In the genomic region with DNA sequence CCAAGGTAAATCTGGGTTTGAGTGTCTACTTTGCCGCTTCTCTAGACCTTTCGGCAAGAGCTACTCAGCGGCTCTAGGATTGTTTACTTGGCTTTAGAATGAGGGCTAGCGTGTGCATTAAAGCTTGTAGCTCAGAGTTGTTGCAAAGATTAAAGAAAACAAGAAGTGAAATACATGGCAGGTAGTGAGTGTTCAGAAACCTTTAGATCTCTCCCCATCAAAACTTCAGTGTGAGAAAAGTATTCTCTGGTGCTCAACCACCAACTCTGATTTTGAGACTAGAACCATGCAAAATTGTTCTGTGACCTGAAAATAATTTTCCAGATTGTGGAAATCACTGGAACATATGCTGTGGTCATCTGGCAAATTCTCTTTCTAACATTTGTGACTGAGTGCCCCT, we compare ENCODE assay signal across 10 cellular contexts.
DNase-seq lines count a peak whose midpoint lies in the region; ATAC-seq lines count a peak whose summit lies in the region.
"Had no signal": no experiment of that assay in that cellular context is flagged by ENCODE, and none has a peak within 500 bp of the region (broad histone marks: within the 10 kb centered on the region; RNA-seq: fewer than 3 reads in every experiment).

No MANE protein-coding gene starts in this region.

- H3K27me3 Mint-ChIP-seq in naive B cell: peaks cover 4 to 5% (median 5%) of the 10 kb centered on the region in 3 donors
- no peaks in the 10 kb centered on the region for H3K27me3 Mint-ChIP-seq in activated naive CD4-positive, alpha-beta T cell treated with anti-CD3 and anti-CD28 coated beads, Interleukin-2, amount 10 ng/mL, durations not matched to agents 7 days and 5 days
- H3K27me3 Mint-ChIP-seq: CD8-positive, alpha-beta memory T cell had no signal

- peak overlapping the region in 2 of 8 donors; percentile 12 to 18 for H3K4me3 Mint-ChIP-seq in naive B cell
- no peak overlapping the region for H3K4me3 Mint-ChIP-seq in activated naive CD4-positive, alpha-beta T cell treated with anti-CD3 and anti-CD28 coated beads, Interleukin-2, amount 10 ng/mL, durations not matched to agents 7 days and 5 days
- H3K4me3 Mint-ChIP-seq: CD8-positive, alpha-beta memory T cell; type B pancreatic cell had no signal

- ATAC-seq in GM19023 (IDR thresholded peaks at IDR 0.05; ENCODE audit: unreplicated experiment): peak; percentile 49
- ATAC-seq in GM21786 (IDR thresholded peaks at IDR 0.05; ENCODE audit: unreplicated experiment): peak; percentile 53
- peak; percentile 42 for ATAC-seq in HG03342 (IDR thresholded peaks at IDR 0.05; ENCODE audit: unreplicated experiment)
- peak; percentile 35 to 38 for ATAC-seq in naive B cell (ENCODE audit: low read depth in 2 of 2)

- H3K27ac Mint-ChIP-seq in naive B cell: peak overlapping the region in 3 of 6 donors; percentile 12 to 70 (median 45)
- H3K27ac Mint-ChIP-seq in activated naive CD4-positive, alpha-beta T cell treated with anti-CD3 and anti-CD28 coated beads, Interleukin-2, amount 10 ng/mL, durations not matched to agents 7 days and 5 days: no peak overlapping the region
- H3K27ac Mint-ChIP-seq: CD8-positive, alpha-beta memory T cell; type B pancreatic cell had no signal

- CTCF ChIA-PET in activated naive CD4-positive, alpha-beta T cell treated with anti-CD3 and anti-CD28 coated beads, Interleukin-2, amount 10 ng/mL, durations not matched to agents 7 days and 5 days (lab: Charles Lee): interaction anchor here (0.6 kb wide), 2 partner anchors 282 to 1438 kb away, joined by 3 read pairs; no protein-coding TSS in a partner anchor

- peaks cover 0 to 9% (median 0%) of the 10 kb centered on the region in 7 donors for H3K9me3 Mint-ChIP-seq in naive B cell
- H3K9me3 Mint-ChIP-seq in activated naive CD4-positive, alpha-beta T cell treated with anti-CD3 and anti-CD28 coated beads, Interleukin-2, amount 10 ng/mL, durations not matched to agents 7 days and 5 days: no peaks in the 10 kb centered on the region

- DNase-seq in naive B cell (no peak), islet precursor cell (no peak), DMS 273 treated with DMSO at 0.1 percent for 48 hours (lab: John Stamatoyannopoulos, UW) (no peak), cerebellar cortex (ENCODE audit: low spot score) (no peak)
- DNase-seq in activated naive CD4-positive, alpha-beta T cell treated with anti-CD3 and anti-CD28 coated beads, Interleukin-2, amount 10 ng/mL, durations not matched to agents 7 days and 5 days: no peak
- DNase-seq: CD8-positive, alpha-beta memory T cell had no signal

- H3K4me1 Mint-ChIP-seq in naive B cell: peaks cover 15 to 34% (median 30%) of the 10 kb centered on the region in 3 donors
- H3K4me1 Mint-ChIP-seq in activated naive CD4-positive, alpha-beta T cell treated with anti-CD3 and anti-CD28 coated beads, Interleukin-2, amount 10 ng/mL, durations not matched to agents 7 days and 5 days: no peaks in the 10 kb centered on the region
- H3K4me1 Mint-ChIP-seq: CD8-positive, alpha-beta memory T cell had no signal

- peaks cover 0 to 3% of the 10 kb centered on the region in 2 donors for H3K36me3 Mint-ChIP-seq in naive B cell
- H3K36me3 Mint-ChIP-seq in activated naive CD4-positive, alpha-beta T cell treated with anti-CD3 and anti-CD28 coated beads, Interleukin-2, amount 10 ng/mL, durations not matched to agents 7 days and 5 days: no peaks in the 10 kb centered on the region
- H3K36me3 Mint-ChIP-seq: CD8-positive, alpha-beta memory T cell; type B pancreatic cell had no signal
